In genomic region chr9:121233906-121234901, GRCh38 we compare ENCODE assay signal across 1 cellular context.
TF ChIP-seq lines count a peak whose summit lies in the region.

No MANE protein-coding gene starts in this region.

TF ChIP-seq in K562, 482 proteins besides CTCF, POLR2A, EP300 and RAD21 (continues in another document):
- TF ChIP-seq ZNF592 (IDR thresholded peaks at IDR 0.05): peak; percentile 90
- no peak for TF ChIP-seq CHD1 (IDR thresholded peaks at IDR 0.05; ENCODE audit: low read length)
- peak; percentile 80 for TF ChIP-seq GABPA (tag; conservative IDR thresholded peaks at IDR 0.05; ENCODE audit: low read depth)
- TF ChIP-seq EP400 (IDR thresholded peaks at IDR 0.05): 0 out of 2 replicates have a peak, but pooled peaks have one; percentile 38
- TF ChIP-seq MGA (IDR thresholded peaks at IDR 0.05): peak; percentile 69
- TF ChIP-seq NFATC3 (IDR thresholded peaks at IDR 0.05): 0 out of 2 replicates have a peak, but pooled peaks have one; percentile 28
- no peak for TF ChIP-seq RUNX1 (IDR thresholded peaks at IDR 0.05; ENCODE audit: low read depth)
- TF ChIP-seq MECOM (CRISPR knock-in tag; IDR thresholded peaks at IDR 0.05): 0 out of 2 replicates have a peak, but pooled peaks have one; percentile 30
- peak; percentile 65 for TF ChIP-seq GABPB1 (CRISPR knock-in tag; IDR thresholded peaks at IDR 0.05)
- no peak for TF ChIP-seq HNRNPLL (IDR thresholded peaks at IDR 0.05; ENCODE audit: low read depth, low read length, poor library complexity, severe bottlenecking)
- TF ChIP-seq NFE2 (IDR thresholded peaks at IDR 0.05; ENCODE audit: low read depth): peak; percentile 87
- TF ChIP-seq SNAPC5 (CRISPR knock-in tag; IDR thresholded peaks at IDR 0.05): no peak
- peak; percentile 60 for TF ChIP-seq TAF1 (IDR thresholded peaks at IDR 0.05; ENCODE audit: control insufficient read depth, extremely low read depth, insufficient read depth, low read length, severe bottlenecking)
- TF ChIP-seq NFIC (IDR thresholded peaks at IDR 0.05): peak; percentile 45; the same call in 1 of the 2 replicates
- TF ChIP-seq RCOR1 (IDR thresholded peaks at IDR 0.05; ENCODE audit: borderline replicate concordance in 1 of 2, low read depth in 2 of 2, low read length in 2 of 2): peak in 1 of 2 experiments; percentile 83; a peak in 2 of 4 replicates
- TF ChIP-seq ZNF79 (CRISPR knock-in tag; IDR thresholded peaks at IDR 0.05; ENCODE audit: low read depth): no peak
- peak; percentile 68 for TF ChIP-seq TFAP4 (CRISPR knock-in tag; IDR thresholded peaks at IDR 0.05; ENCODE audit: borderline replicate concordance)
- no peak for TF ChIP-seq AFF1 (IDR thresholded peaks at IDR 0.05; ENCODE audit: low read depth in 1 of 2, partially characterized antibody in 2 of 2)
- no peak for TF ChIP-seq PCBP2 (IDR thresholded peaks at IDR 0.05; ENCODE audit: low read depth, low read length, poor library complexity, severe bottlenecking)
- TF ChIP-seq FOXA3 (CRISPR knock-in tag; conservative IDR thresholded peaks at IDR 0.05 in 1 of 2, IDR thresholded peaks at IDR 0.05 in 1 of 2): 0 out of 4 replicates have a peak, but pooled peaks of 1 of the 2 experiments have one; percentile 34
- peak; percentile 89 for TF ChIP-seq DPF2 (IDR thresholded peaks at IDR 0.05)
- no peak for TF ChIP-seq MXI1 (IDR thresholded peaks at IDR 0.05; ENCODE audit: low read depth, low read length)
- TF ChIP-seq TAF9B (IDR thresholded peaks at IDR 0.05; ENCODE audit: partially characterized antibody): peak; percentile 59
- TF ChIP-seq IRF2 (CRISPR knock-in tag; IDR thresholded peaks at IDR 0.05): no peak
- TF ChIP-seq ETV1 (tag; conservative IDR thresholded peaks at IDR 0.05; ENCODE audit: low read depth): peak; percentile 88
- TF ChIP-seq ZNF583 (CRISPR knock-in tag; IDR thresholded peaks at IDR 0.05): no peak
- no peak for TF ChIP-seq CSDE1 (IDR thresholded peaks at IDR 0.05)
- no peak for TF ChIP-seq BDP1 (IDR thresholded peaks at IDR 0.05; ENCODE audit: insufficient read depth, insufficient read length)
- peak; percentile 26; the same call in 1 of the 2 replicates for TF ChIP-seq BHLHE40 (IDR thresholded peaks at IDR 0.05; ENCODE audit: low read length)
- TF ChIP-seq NEUROD1 (IDR thresholded peaks at IDR 0.05; ENCODE audit: borderline replicate concordance, low read depth, low read length, partially characterized antibody): peak; percentile 24
- peak in 1 of 2 experiments; percentile 24; a peak in 2 of 4 replicates for TF ChIP-seq ARNT (IDR thresholded peaks at IDR 0.05)
- TF ChIP-seq TRIM24 (IDR thresholded peaks at IDR 0.05): peak; percentile 32 to 77; a peak in 3 of 4 replicates
- TF ChIP-seq ARID1B (IDR thresholded peaks at IDR 0.05): peak; percentile 77
- TF ChIP-seq ZNF212 (CRISPR knock-in tag; IDR thresholded peaks at IDR 0.05): no peak
- peak; percentile 11; the same call in 1 of the 2 replicates for TF ChIP-seq ZNF175 (CRISPR knock-in tag; IDR thresholded peaks at IDR 0.05; ENCODE audit: low read depth)
- peak; percentile 92 for TF ChIP-seq ETV5 (CRISPR knock-in tag; IDR thresholded peaks at IDR 0.05; ENCODE audit: low read depth)
- 0 out of 4 replicates have a peak, but pooled peaks of 1 of the 2 experiments have one; percentile 28 for TF ChIP-seq MNT (conservative IDR thresholded peaks at IDR 0.05)
- peak; percentile 63; the same call in 1 of the 2 replicates for TF ChIP-seq SMARCE1 (IDR thresholded peaks at IDR 0.05)
- no peak for TF ChIP-seq KDM2B (CRISPR knock-in tag; IDR thresholded peaks at IDR 0.05)
- no peak for TF ChIP-seq NR2C2 (CRISPR knock-in tag; IDR thresholded peaks at IDR 0.05)
- TF ChIP-seq NR2C2 (tag; IDR thresholded peaks at IDR 0.05): peak; percentile 69; the same call in 1 of the 2 replicates
- no peak for TF ChIP-seq SIX5 (IDR thresholded peaks at IDR 0.05; ENCODE audit: borderline replicate concordance in 1 of 2, insufficient read depth in 1 of 2, low read depth in 1 of 2, low read length in 2 of 2)
